8 cellular contexts compared by ENCODE assay signal in the genomic region with DNA sequence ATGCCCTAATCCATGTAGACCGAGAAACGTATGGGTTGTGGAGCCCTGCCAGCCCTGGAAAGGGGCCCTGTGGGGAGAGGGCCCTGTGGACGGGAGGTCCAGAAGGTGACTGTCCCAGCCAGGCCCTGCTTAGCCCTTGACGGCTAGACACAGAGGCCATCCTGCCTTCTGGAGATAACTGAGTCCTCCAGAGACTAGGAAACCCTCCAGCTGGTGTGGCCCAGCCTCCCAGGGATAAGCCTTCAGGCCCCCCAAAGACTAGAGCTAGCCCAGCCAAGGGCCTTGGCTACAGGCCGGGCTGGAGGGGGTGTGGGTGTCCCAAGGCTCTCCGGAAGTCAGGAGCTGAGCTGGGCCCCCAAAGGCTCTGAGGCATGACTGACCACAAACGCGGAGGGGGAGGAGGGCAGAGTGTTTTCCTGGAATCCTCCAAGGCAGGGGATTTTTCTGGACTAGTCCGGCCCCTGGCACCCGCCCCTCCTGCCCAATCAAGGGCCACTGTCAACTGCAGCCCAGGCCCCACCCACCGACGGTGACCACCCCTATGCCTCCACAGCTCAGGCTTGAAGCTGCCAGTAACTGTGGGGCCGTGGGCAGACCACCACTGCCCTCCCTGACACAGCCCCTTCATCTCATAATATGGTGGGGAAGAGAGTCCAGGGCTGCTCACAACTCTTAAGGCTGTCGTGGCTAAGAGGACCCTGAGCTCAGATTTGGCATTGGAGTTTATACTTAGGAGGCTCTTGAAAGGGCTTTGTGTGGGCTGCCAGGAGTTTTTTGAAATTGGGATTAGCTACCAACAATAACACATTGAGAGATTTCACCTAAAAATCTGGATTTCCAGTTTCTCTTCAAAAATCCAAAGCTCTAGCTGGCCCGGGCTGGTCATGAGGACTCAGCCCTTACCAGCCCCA. TPM values are rescaled to one million over a fixed set of nuclear protein-coding genes. Genes with fewer than 3 reads are reported as not detected.
DNase-seq lines count a peak whose midpoint lies in the region; ATAC-seq, FAIRE-seq and TF ChIP-seq lines count a peak whose summit lies in the region.

No MANE protein-coding gene starts in this region.

- peak overlapping the region; percentile 84 for H2AK5ac ChIP-seq in trophoblast cell (ENCODE audit: low read length)

- POLR2A ChIA-PET in T-cell (lab: Charles Lee), result interaction anchor here (0.6 to 1.0 kb wide), 2 partner anchors 40 to 288 kb away, joined by 3 read pairs; no protein-coding TSS in a partner anchor

- H3K9me3 Mint-ChIP-seq in CD4-positive, CD25-positive, alpha-beta regulatory T cell, result no peaks in the 10 kb centered on the region
- H3K9me3 Mint-ChIP-seq in T-cell, result no peaks in the 10 kb centered on the region

- peaks cover 37% of the 10 kb centered on the region for H3K4me1 ChIP-seq in CD4-positive, CD25-positive, alpha-beta regulatory T cell (ENCODE audit: control insufficient read depth, insufficient read depth, low read length, poor library complexity, severe bottlenecking)
- H3K4me1 ChIP-seq in cardiac muscle cell (ENCODE audit: low read depth) (peaks cover 33% of the 10 kb centered on the region), trophoblast cell (ENCODE audit: control insufficient read depth in 1 of 2, insufficient read depth in 2 of 2, low read length in 2 of 2) (peaks cover 51 to 62% of the 10 kb centered on the region in 2 experiments)

- no peak overlapping the region for H3K4me3 ChIP-seq in CD4-positive, CD25-positive, alpha-beta regulatory T cell (ENCODE audit: low read depth, low read length)
- peak overlapping the region; percentile 75 for H3K4me3 ChIP-seq in cardiac muscle cell
- no peak overlapping the region for H3K4me3 ChIP-seq in trophoblast cell (ENCODE audit: low read depth, low read length)

- peaks cover 17% of the 10 kb centered on the region for H3K79me2 ChIP-seq in trophoblast cell (ENCODE audit: control insufficient read depth, insufficient read depth, low read length, poor library complexity)

- H3K27me3 Mint-ChIP-seq in CD4-positive, CD25-positive, alpha-beta regulatory T cell, result no peaks in the 10 kb centered on the region
- H3K27me3 Mint-ChIP-seq in T-cell, result no peaks in the 10 kb centered on the region

- peak overlapping the region; percentile 34 for H3K27ac ChIP-seq in CD4-positive, CD25-positive, alpha-beta regulatory T cell (ENCODE audit: insufficient read depth, low read length, poor library complexity, severe bottlenecking)
- H3K27ac ChIP-seq in cardiac muscle cell (peak overlapping the region; percentile 89), trophoblast cell (ENCODE audit: low read depth, low read length) (peak overlapping the region; percentile 65)

- H4K12ac ChIP-seq in trophoblast cell (ENCODE audit: low read depth, low read length), result no peak overlapping the region

- peaks cover 0 to 40% (median 11%) of the 10 kb centered on the region in 4 donors for H3K4me1 Mint-ChIP-seq in CD4-positive, CD25-positive, alpha-beta regulatory T cell
- H3K4me1 Mint-ChIP-seq in T-cell, result peaks cover 20 to 30% (median 23%) of the 10 kb centered on the region in 3 donors

- no peaks in the 10 kb centered on the region for H3K27me3 ChIP-seq in CD4-positive, CD25-positive, alpha-beta regulatory T cell (ENCODE audit: control insufficient read depth, insufficient read depth, low read length)
- H3K27me3 ChIP-seq in cardiac muscle cell (no peaks in the 10 kb centered on the region), trophoblast cell (ENCODE audit: insufficient read depth, low read length) (no peaks in the 10 kb centered on the region)

- ATAC-seq in CD4-positive, CD25-positive, alpha-beta regulatory T cell (ENCODE audit: low read depth in 2 of 2), result no peak
- ATAC-seq in T-cell (replicated peaks in 1 of 4), result no peak
- ATAC-seq in HG02852 (IDR thresholded peaks at IDR 0.05; ENCODE audit: unreplicated experiment), result no peak

- peak overlapping the region; percentile 60 for H2BK120ac ChIP-seq in trophoblast cell (ENCODE audit: insufficient read depth, low read length, poor library complexity)

- H4K8ac ChIP-seq in trophoblast cell (ENCODE audit: low read depth, low read length), result peak overlapping the region; percentile 55

- peak overlapping the region; percentile 47 for H3K4ac ChIP-seq in trophoblast cell (ENCODE audit: low read depth, low read length)

- peak overlapping the region; percentile 55 for H3K4me2 ChIP-seq in trophoblast cell (ENCODE audit: low read length)

- no peak for TF ChIP-seq POLR2A in GM12891 (IDR thresholded peaks at IDR 0.05; ENCODE audit: low read depth, low read length)

- peak overlapping the region; percentile 56 for H2BK5ac ChIP-seq in trophoblast cell (ENCODE audit: low read depth, low read length, poor library complexity)

- no peak overlapping the region for H2AFZ ChIP-seq in trophoblast cell (ENCODE audit: insufficient read depth, low read length, poor library complexity)

- peaks cover 4% of the 10 kb centered on the region for H3K36me3 Mint-ChIP-seq in CD4-positive, CD25-positive, alpha-beta regulatory T cell
- peaks cover 6% of the 10 kb centered on the region for H3K36me3 Mint-ChIP-seq in T-cell

- peak overlapping the region; percentile 73 for H4K91ac ChIP-seq in trophoblast cell (ENCODE audit: low read depth, low read length)

- peak overlapping the region in 1 of 3 donors; percentile 9 for H3K27ac Mint-ChIP-seq in CD4-positive, CD25-positive, alpha-beta regulatory T cell
- H3K27ac Mint-ChIP-seq in T-cell, result peak overlapping the region; percentile 27 to 44

- no peak for TF ChIP-seq CTCF in cardiac muscle cell (IDR thresholded peaks at IDR 0.05; ENCODE audit: low read depth, low read length)

- H2BK12ac ChIP-seq in trophoblast cell (ENCODE audit: low read length), result peak overlapping the region; percentile 76

- H3K9me3 ChIP-seq in CD4-positive, CD25-positive, alpha-beta regulatory T cell (ENCODE audit: control insufficient read depth in 2 of 2, low read length in 2 of 2), result no peaks in the 10 kb centered on the region
- H3K9me3 ChIP-seq in cardiac muscle cell (ENCODE audit: low read depth), result no peaks in the 10 kb centered on the region
- H3K9me3 ChIP-seq in trophoblast cell (ENCODE audit: insufficient read depth, low read depth, low read length), result no peaks in the 10 kb centered on the region

- CTCF ChIA-PET in T-cell (lab: Charles Lee), result interaction anchor here in 1 of 2 donors (0.6 kb wide), 1 partner anchor 178 kb away, joined by 6 read pairs; no protein-coding TSS in a partner anchor

- peaks cover 8% of the 10 kb centered on the region for H3K36me3 ChIP-seq in CD4-positive, CD25-positive, alpha-beta regulatory T cell (ENCODE audit: control insufficient read depth, insufficient read depth, low read length)
- H3K36me3 ChIP-seq in cardiac muscle cell (no peaks in the 10 kb centered on the region), trophoblast cell (ENCODE audit: control insufficient read depth in 1 of 2, insufficient read depth in 2 of 2, low read length in 2 of 2) (peaks cover 2 to 3% of the 10 kb centered on the region in 2 experiments)

- H3K9ac ChIP-seq in trophoblast cell (ENCODE audit: low read length), result no peak overlapping the region

- H3K79me1 ChIP-seq in trophoblast cell (ENCODE audit: low read length), result peaks cover 22% of the 10 kb centered on the region

- peak overlapping the region; percentile 52 to 71 (median 60) for H3K4me3 Mint-ChIP-seq in CD4-positive, CD25-positive, alpha-beta regulatory T cell
- H3K4me3 Mint-ChIP-seq in T-cell, result peak overlapping the region; percentile 41 to 71 (median 43)

- no peak for FAIRE-seq in GM12891 (lab: Jason Lieb, UNC)

- H3K18ac ChIP-seq in trophoblast cell (ENCODE audit: low read length), result peak overlapping the region; percentile 23

- WGBS in trophoblast cell (ENCODE audit: extremely low coverage, insufficient coverage, insufficient read length), result no CpG with 5 or more reads among the region's 15 CpGs

- H3K14ac ChIP-seq in trophoblast cell (ENCODE audit: low read length), result peak overlapping the region; percentile 57

- H3K23ac ChIP-seq in trophoblast cell (ENCODE audit: low read length), result no peak overlapping the region

- DNase-seq in CD4-positive, CD25-positive, alpha-beta regulatory T cell, result no peak
- DNase-seq in T-cell (no peak), cardiac muscle cell (ENCODE audit: low read depth in 1 of 2, low spot score in 1 of 2) (peak in 1 of 2 donors; percentile 99), trophoblast cell (no peak), NCI-H510A (lab: John Stamatoyannopoulos, UW) (no peak), dermis blood vessel endothelial cell (no peak), GM12891 (ENCODE audit: insufficient read length, low spot score) (no peak)

RNA-seq across cellular contexts. Expression of a gene that starts 0.8 kb away (rescaled TPM):
- total RNA-seq in CD4-positive, CD25-positive, alpha-beta regulatory T cell, result 0.57 TPM
- polyA plus RNA-seq in CD4-positive, CD25-positive, alpha-beta regulatory T cell, result under 1 TPM in 1 of 4 donors, not detected in 3; 0.14 TPM
- total RNA-seq in T-cell, result under 1 TPM; 0.38 to 0.89 (median 0.56) TPM
- total RNA-seq in cardiac muscle cell, result 23.3 and 33.3 TPM in 2 replicates
- polyA plus RNA-seq in cardiac muscle cell, result 18.9 and 30.5 TPM in 2 replicates
- 17.6 and 18.2 TPM in 2 replicates for polyA plus RNA-seq in trophoblast cell (2013)
- total RNA-seq in dermis blood vessel endothelial cell, result 1.9 and 2.2 TPM in 2 replicates
- 0.15 TPM for polyA plus RNA-seq in GM12891 (2012; ENCODE audit: low read depth, missing spikeins)

RNA-seq across cellular contexts. Expression of a gene that starts 19.7 kb away (rescaled TPM):
- 39.6 TPM for total RNA-seq in CD4-positive, CD25-positive, alpha-beta regulatory T cell
- polyA plus RNA-seq in CD4-positive, CD25-positive, alpha-beta regulatory T cell, result 10 to 100 TPM; 26.2 to 44.9 (median 40.1) TPM
- total RNA-seq in T-cell (10 to 100 TPM; 41.2 to 53.7 (median 47.4) TPM), cardiac muscle cell (65.1 and 72.5 TPM in 2 replicates), dermis blood vessel endothelial cell (11.6 and 15.5 TPM in 2 replicates)
- 71.8 and 82.8 TPM in 2 replicates for polyA plus RNA-seq in cardiac muscle cell
- polyA plus RNA-seq in trophoblast cell (2013), result 40.6 and 45.5 TPM in 2 replicates
- 42.2 TPM for polyA plus RNA-seq in GM12891 (2012; ENCODE audit: low read depth, missing spikeins)

RNA-seq across cellular contexts. Expression of a gene that starts 45.6 kb away (rescaled TPM):
- 718 TPM for total RNA-seq in CD4-positive, CD25-positive, alpha-beta regulatory T cell
- 10 to 100 TPM; 52.5 to 69.3 (median 59.4) TPM for polyA plus RNA-seq in CD4-positive, CD25-positive, alpha-beta regulatory T cell
- total RNA-seq in T-cell (100 to 1,000 TPM; 213 to 675 (median 230) TPM), cardiac muscle cell (33.0 and 66.5 TPM in 2 replicates), dermis blood vessel endothelial cell (44.9 and 58.0 TPM in 2 replicates)
- 54.2 and 62.1 TPM in 2 replicates for polyA plus RNA-seq in cardiac muscle cell
- 18.8 and 18.9 TPM in 2 replicates for polyA plus RNA-seq in trophoblast cell (2013)
- polyA plus RNA-seq in GM12891 (2012; ENCODE audit: low read depth, missing spikeins), result 37.8 TPM

RNA-seq across cellular contexts. Expression of a gene that starts 54.8 kb away (rescaled TPM):
- 27.0 TPM for total RNA-seq in CD4-positive, CD25-positive, alpha-beta regulatory T cell
- polyA plus RNA-seq in CD4-positive, CD25-positive, alpha-beta regulatory T cell, result 10 to 100 TPM; 27.5 to 49.7 (median 41.8) TPM
- 10 to 100 TPM; 37.7 to 73.8 (median 65.7) TPM for total RNA-seq in T-cell
- total RNA-seq in cardiac muscle cell, result 62.1 and 70.7 TPM in 2 replicates
- 60.5 and 70.8 TPM in 2 replicates for polyA plus RNA-seq in cardiac muscle cell
- polyA plus RNA-seq in trophoblast cell (2013), result 32.8 and 34.3 TPM in 2 replicates
- total RNA-seq in dermis blood vessel endothelial cell, result 41.0 and 58.9 TPM in 2 replicates
- polyA plus RNA-seq in GM12891 (2012; ENCODE audit: low read depth, missing spikeins), result 34.2 TPM

RNA-seq across cellular contexts. Expression of a gene that starts 55.0 kb away (rescaled TPM):
- total RNA-seq in CD4-positive, CD25-positive, alpha-beta regulatory T cell, result not detected
- polyA plus RNA-seq in CD4-positive, CD25-positive, alpha-beta regulatory T cell, result under 1 TPM in 1 of 4 donors, not detected in 3; 0.03 TPM
- total RNA-seq in T-cell (under 1 TPM in 3 of 5 donors, not detected in 2; 0.18 to 0.20 (median 0.19) TPM), cardiac muscle cell (10.4 and 14.5 TPM in 2 replicates), dermis blood vessel endothelial cell (0.79 and 1.2 TPM in 2 replicates)
- polyA plus RNA-seq in cardiac muscle cell, result 10.3 and 15.4 TPM in 2 replicates
- 22.5 and 23.2 TPM in 2 replicates for polyA plus RNA-seq in trophoblast cell (2013)
- polyA plus RNA-seq in GM12891 (2012; ENCODE audit: low read depth, missing spikeins), result 0.31 TPM

Comparison
In these comparisons a context has a peak if more than half of its experiments do, and no peak if none do; other contexts are left out.
1. H3K27ac ChIP-seq: peak in every context shown above with its lines; median percentile 89 in cardiac muscle cell; 65 in trophoblast cell; 34 in CD4-positive, CD25-positive, alpha-beta regulatory T cell.